ENCODE assay signal across 16 cellular contexts in the genomic region with DNA sequence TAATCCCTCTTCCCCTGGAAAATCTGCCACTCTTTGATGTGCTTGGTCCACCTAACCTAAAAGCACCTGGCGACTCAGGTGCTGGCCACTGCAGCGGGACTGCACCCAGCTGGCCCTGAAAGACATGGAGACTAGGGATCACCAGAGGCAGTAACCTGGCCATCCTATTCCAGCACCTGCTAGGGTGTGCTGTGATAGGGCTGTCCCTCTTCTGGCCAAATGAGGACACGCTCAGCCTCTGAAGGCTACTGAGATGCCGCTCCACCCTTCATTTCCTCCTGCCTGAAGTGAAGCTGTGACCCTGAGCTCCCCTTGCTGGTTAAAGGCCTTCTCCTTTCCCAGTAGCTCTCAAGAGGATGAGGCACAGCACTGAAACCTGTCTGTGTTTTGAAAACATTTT. TPM values are rescaled to one million over a fixed set of nuclear protein-coding genes. Genes with fewer than 3 reads are reported as not detected.
DNase-seq lines count a peak whose midpoint lies in the region; ATAC-seq and TF ChIP-seq lines count a peak whose summit lies in the region.
"Had no signal": no experiment of that assay in that cellular context is flagged by ENCODE, and none has a peak within 500 bp of the region (broad histone marks: within the 10 kb centered on the region; RNA-seq: fewer than 3 reads in every experiment).

No MANE protein-coding gene starts in this region.

- no peak overlapping the region for H3K27ac Mint-ChIP-seq in chondrocyte (ENCODE audit: unreplicated experiment)
- H3K27ac Mint-ChIP-seq: CD4-positive, CD25-positive, alpha-beta regulatory T cell; IgD-negative memory B cell had no signal

- no peak for ATAC-seq in psoas muscle
- ATAC-seq: HCT116 had no signal

- H3K4me1 ChIP-seq in HEK293 (ENCODE audit: control insufficient read depth, insufficient read depth, low read length) (peaks cover 15% of the 10 kb centered on the region), mesenchymal stem cell (ENCODE audit: control insufficient read depth, insufficient read depth, low read depth, low read length) (peaks cover 21% of the 10 kb centered on the region), psoas muscle (no peaks in the 10 kb centered on the region)
- H3K4me1 ChIP-seq: BE2C had no signal

- H3K23ac ChIP-seq in mesenchymal stem cell (ENCODE audit: low read length in 2 of 2) = no peak overlapping the region

- WGBS in mesenchymal stem cell = 93% methylated on average over 4 of the region's 4 CpGs
- whole genome bisulfite sequencing in psoas muscle, 3 donors = 85 to 94% (median 92%) methylated on average over 4 of the region's 4 CpGs

- H2BK15ac ChIP-seq in mesenchymal stem cell (ENCODE audit: low read depth, poor library complexity, severe bottlenecking) = no peak overlapping the region

- peaks cover 3% of the 10 kb centered on the region for H3K9me3 Mint-ChIP-seq in chondrocyte (ENCODE audit: low read depth)
- H3K9me3 Mint-ChIP-seq: CD8-positive, alpha-beta memory T cell; IgD-negative memory B cell had no signal

- no peak overlapping the region for H2BK12ac ChIP-seq in mesenchymal stem cell (ENCODE audit: low read length in 2 of 2)

- H3K18ac ChIP-seq in mesenchymal stem cell (ENCODE audit: low read depth in 1 of 2, low read length in 2 of 2) = no peak overlapping the region

- H3K9ac ChIP-seq in mesenchymal stem cell (ENCODE audit: low read length) = no peak overlapping the region
- H3K9ac ChIP-seq: GM23248 had no signal

- H3K4me3 ChIP-seq in H7 (ENCODE audit: insufficient read depth, low read depth, low read length) = no peak overlapping the region
- H3K4me3 ChIP-seq in HEK293 (ENCODE audit: low read depth, low read length) = no peak overlapping the region
- H3K4me3 ChIP-seq in mesenchymal stem cell (ENCODE audit: insufficient read depth in 1 of 2, low read depth in 1 of 2, low read length in 2 of 2) = no peak overlapping the region
- H3K4me3 ChIP-seq in psoas muscle = no peak overlapping the region
- H3K4me3 ChIP-seq: GM23248 had no signal

- H4K91ac ChIP-seq in mesenchymal stem cell (ENCODE audit: low read length) = peak overlapping the region; percentile 16

- no peaks in the 10 kb centered on the region for H3K27me3 Mint-ChIP-seq in chondrocyte (ENCODE audit: low read depth)

- DNase-seq in H7 = peak; percentile 42
- DNase-seq in chondrocyte (ENCODE audit: low spot score) = peak; percentile 48
- no peak for DNase-seq in mesenchymal stem cell
- DNase-seq in psoas muscle = no peak
- no peak for DNase-seq in SIG-M5 (lab: John Stamatoyannopoulos, UW)
- DNase-seq in NCI-H526 (lab: John Stamatoyannopoulos, UW) = no peak
- DNase-seq: ACHN; BE2C; C1 segment of cervical spinal cord; CD4-positive, CD25-positive, alpha-beta regulatory T cell; CD8-positive, alpha-beta memory T cell; COR-L47; GM23248 had no signal

- H3K36me3 Mint-ChIP-seq in chondrocyte (ENCODE audit: low read depth) = peaks cover 2% of the 10 kb centered on the region

- POLR2A ChIA-PET in HEK293 (lab: Yijun Ruan, JAX) = no interaction called here

- CTCF ChIA-PET in HEK293 (lab: Yijun Ruan, JAX) = interaction anchor here (0.7 kb wide), 1 partner anchor 174 kb away, joined by 4 read pairs; no protein-coding TSS in a partner anchor

- H3K36me3 ChIP-seq in H7 (replicated peaks; ENCODE audit: control insufficient read depth, insufficient read depth, low read length) = no peaks in the 10 kb centered on the region
- no peaks in the 10 kb centered on the region for H3K36me3 ChIP-seq in HEK293 (ENCODE audit: control insufficient read depth in 2 of 2, insufficient read depth in 1 of 2, low read length in 2 of 2)
- peaks cover 0 to 3% of the 10 kb centered on the region in 2 experiments for H3K36me3 ChIP-seq in mesenchymal stem cell (ENCODE audit: control insufficient read depth in 1 of 2, insufficient read depth in 2 of 2, low read depth in 1 of 2, low read length in 2 of 2)
- H3K36me3 ChIP-seq in psoas muscle (ENCODE audit: insufficient read depth in 1 of 2, low read depth in 1 of 2) = no peaks in the 10 kb centered on the region
- H3K36me3 ChIP-seq: BE2C had no signal

- no peaks in the 10 kb centered on the region for H3K9me3 ChIP-seq in HEK293 (ENCODE audit: control insufficient read depth, insufficient read depth, low read depth, low read length)
- H3K9me3 ChIP-seq in mesenchymal stem cell (ENCODE audit: control insufficient read depth, low read length) = no peaks in the 10 kb centered on the region
- H3K9me3 ChIP-seq in psoas muscle = no peaks in the 10 kb centered on the region
- H3K9me3 ChIP-seq: BE2C had no signal

- no peak overlapping the region for H2AK5ac ChIP-seq in mesenchymal stem cell (ENCODE audit: low read length, severe bottlenecking)

- no peak overlapping the region for H3K27ac ChIP-seq in HEK293 (ENCODE audit: extremely low read depth, low read depth, low read length)
- no peak overlapping the region for H3K27ac ChIP-seq in mesenchymal stem cell (ENCODE audit: low read length, poor library complexity, severe bottlenecking)
- H3K27ac ChIP-seq in psoas muscle = no peak overlapping the region
- H3K27ac ChIP-seq: GM23248 had no signal

- H3K14ac ChIP-seq in mesenchymal stem cell (ENCODE audit: low read length in 2 of 2) = no peak overlapping the region

- TF ChIP-seq CTCF in HEK293 (tag by site-specific recombination; IDR thresholded peaks at IDR 0.05) (peak; percentile 72), chondrocyte (IDR thresholded peaks at IDR 0.05) (no peak), psoas muscle (IDR thresholded peaks at IDR 0.05) (no peak)

- H2BK5ac ChIP-seq in mesenchymal stem cell (ENCODE audit: low read depth, low read length, poor library complexity, severe bottlenecking) = no peak overlapping the region

- H3K4me1 Mint-ChIP-seq in chondrocyte (ENCODE audit: low read depth) = peaks cover 11% of the 10 kb centered on the region
- H3K4me1 Mint-ChIP-seq: CD4-positive, CD25-positive, alpha-beta regulatory T cell; CD8-positive, alpha-beta memory T cell had no signal

- no peaks in the 10 kb centered on the region for H3K79me1 ChIP-seq in mesenchymal stem cell (replicated peaks; ENCODE audit: low read length, poor library complexity, severe bottlenecking)

- no peak overlapping the region for H3K4me2 ChIP-seq in mesenchymal stem cell (ENCODE audit: low read length, poor library complexity, severe bottlenecking)

- H3K4ac ChIP-seq in mesenchymal stem cell (ENCODE audit: low read depth in 1 of 2, low read length in 2 of 2) = no peak overlapping the region

- no peak overlapping the region for H4K8ac ChIP-seq in mesenchymal stem cell (ENCODE audit: low read length)

- H2BK120ac ChIP-seq in mesenchymal stem cell (ENCODE audit: low read depth, low read length) = no peak overlapping the region

- no peak overlapping the region for H2AFZ ChIP-seq in mesenchymal stem cell (ENCODE audit: low read depth, low read length)
- H2AFZ ChIP-seq: GM23248 had no signal

- H3K4me3 Mint-ChIP-seq in chondrocyte (ENCODE audit: unreplicated experiment) = no peak overlapping the region
- H3K4me3 Mint-ChIP-seq: CD4-positive, CD25-positive, alpha-beta regulatory T cell; CD8-positive, alpha-beta memory T cell; IgD-negative memory B cell had no signal

- intact Hi-C loops in psoas muscle (cut with DNase I) = no loop called here

- H3K27me3 ChIP-seq in H7 (ENCODE audit: control insufficient read depth, insufficient read depth, low read length) (no peaks in the 10 kb centered on the region; the same call in 1 of the 2 replicates), mesenchymal stem cell (ENCODE audit: control insufficient read depth in 1 of 2, insufficient read depth in 1 of 2, low read length in 2 of 2) (no peaks in the 10 kb centered on the region), psoas muscle (ENCODE audit: insufficient read depth in 3 of 3, low read length in 2 of 3) (peaks cover 0 to 6% (median 3%) of the 10 kb centered on the region in 3 donors)
- H3K27me3 ChIP-seq: BE2C had no signal

TF ChIP-seq in HEK293, 187 proteins besides CTCF, POLR2A, EP300 and RAD21:
- peak; percentile 90 for TF ChIP-seq ZNF600 (tag by site-specific recombination; IDR thresholded peaks at IDR 0.05)
- no peak for TF ChIP-seq ZNF239 (tag by site-specific recombination; IDR thresholded peaks at IDR 0.05)

RNA-seq across cellular contexts. Expression of a gene that starts 24.4 kb away (rescaled TPM):
- total RNA-seq in H7 (2014; rRNA removed; shearing (Covaris generic)) = 3.7 and 6.8 TPM in 2 replicates
- 84.2 to 125 TPM (median 84.4 TPM) in 3 replicates for total RNA-seq in chondrocyte
- polyA plus RNA-seq in mesenchymal stem cell (2013, experiment 1 of 2) = 0.07 TPM
- polyA plus RNA-seq in mesenchymal stem cell (2013, experiment 2 of 2) = 0.08 TPM
- 1 to 10 TPM; 1.5 to 2.7 (median 2.0) TPM for total RNA-seq in psoas muscle
- 1 to 10 TPM in 2 of 3 donors, under 1 TPM in 1; 0.90 to 1.3 (median 1.1) TPM for polyA plus RNA-seq in psoas muscle
- total RNA-seq: CD4-positive, CD25-positive, alpha-beta regulatory T cell; CD8-positive, alpha-beta memory T cell had no signal
- polyA plus RNA-seq: CD4-positive, CD25-positive, alpha-beta regulatory T cell; CD8-positive, alpha-beta memory T cell; IgD-negative memory B cell had no signal

Comparison
In these comparisons a context has a peak if more than half of its experiments do, and no peak if none do; other contexts are left out.
1. DNase-seq: peak in H7 (single experiment) and chondrocyte (single experiment); none in mesenchymal stem cell (single experiment), psoas muscle (0 of 2), SIG-M5 (single experiment) and NCI-H526 (0 of 2).
2. RNA of a gene that starts 24.4 kb away (total RNA-seq): 84.2 to 125 TPM in chondrocyte; 3.7 to 6.8 TPM in H7 and 1.5 to 2.7 TPM in psoas muscle; every median in the first group is over 10 times any median in the second.